In the genomic region with DNA sequence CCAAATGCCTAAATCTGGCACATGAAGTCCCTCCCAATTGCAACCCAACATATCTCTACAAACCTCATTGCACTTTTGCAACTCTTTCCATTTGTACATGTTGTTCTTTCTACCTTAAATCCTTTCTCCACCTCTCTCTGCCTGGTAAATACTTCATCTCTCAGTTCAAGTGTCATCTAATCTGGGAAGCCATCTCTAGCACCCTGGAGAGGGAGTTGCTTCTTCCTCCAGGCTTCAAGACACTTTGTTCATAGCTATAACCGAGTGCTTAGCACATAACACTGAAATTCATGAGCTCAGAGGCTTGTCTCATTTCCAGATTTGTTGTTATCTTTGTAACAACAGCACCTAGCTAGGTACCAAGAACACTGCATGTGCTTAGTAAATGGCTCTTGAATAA, we compare ENCODE assay signal across 22 cellular contexts.
"Had no signal": no experiment of that assay in that cellular context is flagged by ENCODE, and none has a peak within 500 bp of the region (broad histone marks: within the 10 kb centered on the region; RNA-seq: fewer than 3 reads in every experiment).

No MANE protein-coding gene starts in this region.

- H3K4me3 Mint-ChIP-seq: activated naive CD8-positive, alpha-beta T cell treated with anti-CD3 and anti-CD28 coated beads for 36 hours; activated T-cell treated with anti-CD3 and anti-CD28 coated beads, Interleukin-2, amount 50 U/mL, for 24 hours; dendritic cell treated with granulocyte-macrophage colony-stimulating factor and Interleukin-4, amounts not matched to agents 40 ng/mL and 50 ng/mL, for 4 days; natural killer cell had no signal

- H3K36me3 Mint-ChIP-seq: activated naive CD8-positive, alpha-beta T cell treated with anti-CD3 and anti-CD28 coated beads for 36 hours; natural killer cell had no signal

- H3K4me3 ChIP-seq: heart right ventricle, ovary, tibial nerve, vagina had no signal

- ATAC-seq: left colon; natural killer cell; right cardiac atrium; stimulated activated naive CD8-positive, alpha-beta T cell treated with anti-CD3 and anti-CD28 coated beads, Interleukin-15, Interleukin-2, amounts not matched to agents 100 U/mL and 50 U/mL, for 24 hours had no signal

- H3K27me3 ChIP-seq: heart right ventricle, ovary, tibial nerve, vagina had no signal

- H3K4me1 Mint-ChIP-seq: activated naive CD8-positive, alpha-beta T cell treated with anti-CD3 and anti-CD28 coated beads for 36 hours had no signal

- H3K9me3 ChIP-seq: heart right ventricle, ovary, tibial nerve, vagina had no signal

- DNase-seq: activated CD4-positive, alpha-beta T cell treated with anti-CD3 and anti-CD28 coated beads for 1 hour; activated CD8-positive, alpha-beta memory T cell treated with anti-CD3 and anti-CD28 coated beads for 24 hours; activated CD8-positive, alpha-beta memory T cell treated with anti-CD3 and anti-CD28 coated beads, Interleukin-2, amount 50 U/mL, for 4 hours; activated naive CD4-positive, alpha-beta T cell treated with Interleukin-2 at 50 U/mL for 16 hours; activated naive CD8-positive, alpha-beta T cell treated with anti-CD3 and anti-CD28 coated beads for 36 hours; activated T-cell treated with anti-CD3 and anti-CD28 coated beads, Interleukin-2, amount 50 U/mL, for 24 hours; amniotic stem cell; cerebellar nuclear complex; effector CD4-positive, alpha-beta T cell; heart right ventricle; left colon; midbrain; natural killer cell; ovary; right cardiac atrium; stimulated activated CD4-positive, alpha-beta T cell treated with anti-CD3 and anti-CD28 coated beads, Interleukin-12 subunit alpha, Interleukin-12 subunit beta, amount 100 ng/mL, for 4 hours; stimulated activated CD4-positive, alpha-beta T cell treated with anti-CD3 and anti-CD28 coated beads, Interleukin-4, amount 100 ng/mL, for 4 hours; stimulated activated naive CD8-positive, alpha-beta T cell treated with anti-CD3 and anti-CD28 coated beads, Interleukin-15, Interleukin-2, amounts not matched to agents 100 U/mL and 50 U/mL, for 24 hours; T-helper 9 cell had no signal

- H3K27ac ChIP-seq: heart right ventricle, ovary, tibial nerve, vagina had no signal

- H3K27me3 Mint-ChIP-seq: activated T-cell treated with anti-CD3 and anti-CD28 coated beads, Interleukin-2, amount 50 U/mL, for 24 hours; dendritic cell treated with granulocyte-macrophage colony-stimulating factor and Interleukin-4, amounts not matched to agents 40 ng/mL and 50 ng/mL, for 4 days had no signal

- H3K9me3 Mint-ChIP-seq: activated naive CD8-positive, alpha-beta T cell treated with anti-CD3 and anti-CD28 coated beads for 36 hours; activated T-cell treated with anti-CD3 and anti-CD28 coated beads, Interleukin-2, amount 50 U/mL, for 24 hours; dendritic cell treated with granulocyte-macrophage colony-stimulating factor and Interleukin-4, amounts not matched to agents 40 ng/mL and 50 ng/mL, for 4 days; natural killer cell had no signal

- H3K36me3 ChIP-seq: heart right ventricle, ovary, tibial nerve, vagina had no signal
